In the genomic region with DNA sequence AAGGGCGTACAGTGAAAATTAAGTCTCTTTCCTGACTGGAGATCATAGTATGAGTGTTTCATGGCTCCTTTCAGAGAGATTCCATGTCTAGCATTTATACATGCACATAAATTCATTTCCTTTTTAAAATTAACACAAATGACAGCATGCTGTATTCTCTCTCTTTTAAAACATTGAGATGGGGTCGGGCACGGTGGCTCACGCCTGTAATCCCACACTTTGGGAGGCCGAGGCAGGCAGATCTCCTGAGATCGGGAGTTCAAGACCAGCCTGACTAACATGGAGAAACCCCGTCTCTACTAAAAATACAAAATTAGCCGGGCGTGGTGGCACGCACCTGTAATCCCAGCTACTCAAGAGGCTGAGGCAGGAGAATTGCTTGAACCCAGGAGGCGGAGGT, we compare ENCODE assay signal across 1 cellular context.
DNase-seq lines count a peak whose midpoint lies in the region; TF ChIP-seq lines count a peak whose summit lies in the region.
"Not testable (repeated sequence)": the region's sequence is repeated elsewhere in the genome, so short reads cannot be mapped to it uniquely, and the experiment has no call there.

No MANE protein-coding gene starts in this region.

- not testable (repeated sequence) for H3K4me1 Mint-ChIP-seq in osteocyte (ENCODE audit: unreplicated experiment)

- H3K9me3 Mint-ChIP-seq in osteocyte (ENCODE audit: unreplicated experiment) = not testable (repeated sequence)

- not testable (repeated sequence) for H3K27me3 Mint-ChIP-seq in osteocyte (ENCODE audit: unreplicated experiment)

- peak; percentile 59 for DNase-seq in osteocyte (ENCODE audit: extremely low spot score, unreplicated experiment)

- H3K4me3 Mint-ChIP-seq in osteocyte (ENCODE audit: unreplicated experiment) = not testable (repeated sequence)

- not testable (repeated sequence) for H3K36me3 Mint-ChIP-seq in osteocyte (ENCODE audit: unreplicated experiment)

- H3K27ac Mint-ChIP-seq in osteocyte (ENCODE audit: unreplicated experiment) = not testable (repeated sequence)

- TF ChIP-seq CTCF in osteocyte (IDR thresholded peaks at IDR 0.05) = not testable (repeated sequence)
